ENCODE assay signal across 20 cellular contexts in genomic region chr4:28360681-28361080, GRCh38.
"Had no signal": no experiment of that assay in that cellular context is flagged by ENCODE, and none has a peak within 500 bp of the region (broad histone marks: within the 10 kb centered on the region; RNA-seq: fewer than 3 reads in every experiment).

No MANE protein-coding gene starts in this region.

- DNase-seq: activated CD4-positive, alpha-beta T cell treated with anti-CD3 and anti-CD28 coated beads for 1 hour; activated CD4-positive, alpha-beta T cell treated with anti-CD3 and anti-CD28 coated beads, Interleukin-2, amount 50 U/mL, for 1 hour; activated CD8-positive, alpha-beta T cell treated with anti-CD3 and anti-CD28 coated beads, Interleukin-2, amount 10 ng/mL, durations not matched to agents 7 days and 5 days; activated gamma-delta T cell; aorta; cortex of kidney; endodermal cell; heart right ventricle; islet precursor cell; left colon; lower lobe of right lung; natural killer cell; ovary; stimulated activated CD4-positive, alpha-beta T cell treated with anti-CD3 and anti-CD28 coated beads, Interleukin-4, amount 100 ng/mL, for 24 hours; stimulated activated naive CD4-positive, alpha-beta T cell treated with Interleukin-2 at 50 U/mL for 16 hours had no signal

- H3K9me3 ChIP-seq: heart right ventricle, lower lobe of right lung, ovary, prostate gland, thoracic aorta, vagina had no signal

- H3K27ac ChIP-seq: epithelial cell of prostate, heart right ventricle, lower lobe of right lung, ovary, prostate gland, thoracic aorta, vagina had no signal

- ATAC-seq: activated CD8-positive, alpha-beta T cell treated with anti-CD3 and anti-CD28 coated beads, Interleukin-2, amount 10 ng/mL, durations not matched to agents 7 days and 5 days; heart right ventricle; left colon; lower lobe of right lung; natural killer cell had no signal

- H3K27me3 ChIP-seq: heart right ventricle, ovary, vagina had no signal

- H3K36me3 ChIP-seq: heart right ventricle, lower lobe of right lung, ovary, prostate gland, thoracic aorta, vagina had no signal

- H3K4me1 ChIP-seq: heart right ventricle, lower lobe of right lung, prostate gland, vagina had no signal

- FAIRE-seq: TTC549 had no signal

- H3K4me3 ChIP-seq: heart right ventricle, lower lobe of right lung, ovary, prostate gland, thoracic aorta, vagina had no signal
